ENCODE assay signal across 23 cellular contexts in the genomic region with DNA sequence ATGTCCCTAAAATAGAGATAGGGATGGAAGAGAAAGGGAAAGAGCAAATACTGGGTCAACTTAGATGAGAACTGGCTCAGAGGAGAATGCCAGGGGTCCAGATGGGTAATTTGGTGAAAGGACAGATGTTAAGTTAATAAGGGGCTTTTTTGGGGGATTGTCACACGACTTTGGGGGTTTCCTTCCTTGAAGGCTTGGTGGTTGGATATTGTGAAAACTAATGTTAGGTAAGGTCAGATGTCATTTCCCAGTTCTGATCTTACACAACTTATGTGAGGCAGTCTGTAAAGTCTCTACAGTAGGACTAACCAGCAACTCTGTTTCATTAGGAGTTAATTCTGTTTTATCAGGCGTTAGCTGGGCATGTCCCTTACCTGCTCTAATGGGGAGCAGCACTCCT.
"Had no signal": no experiment of that assay in that cellular context is flagged by ENCODE, and none has a peak within 500 bp of the region (broad histone marks: within the 10 kb centered on the region; RNA-seq: fewer than 3 reads in every experiment).

No MANE protein-coding gene starts in this region.

- H3K36me3 Mint-ChIP-seq: naive thymus-derived CD8-positive, alpha-beta T cell; stimulated activated memory B cell treated with anti-CD40 and anti-IgM and Interleukin-4, amounts not matched to agents 10 μg/mL and 1 μg/mL and 100 μg/mL, for 72 hours had no signal

- H3K4me3 Mint-ChIP-seq: endodermal cell; naive thymus-derived CD8-positive, alpha-beta T cell; nephron progenitor cell; stimulated activated memory B cell treated with anti-CD40 and anti-IgM and Interleukin-4, amounts not matched to agents 10 μg/mL and 1 μg/mL and 100 μg/mL, for 72 hours had no signal

- H3K4me1 Mint-ChIP-seq: endodermal cell; naive thymus-derived CD8-positive, alpha-beta T cell; nephron progenitor cell; stimulated activated memory B cell treated with anti-CD40 and anti-IgM and Interleukin-4, amounts not matched to agents 10 μg/mL and 1 μg/mL and 100 μg/mL, for 72 hours had no signal

- H3K27ac Mint-ChIP-seq: endodermal cell; naive thymus-derived CD8-positive, alpha-beta T cell; nephron progenitor cell; stimulated activated memory B cell treated with anti-CD40 and anti-IgM and Interleukin-4, amounts not matched to agents 10 μg/mL and 1 μg/mL and 100 μg/mL, for 72 hours had no signal

- ATAC-seq: esophagus mucosa; gastrocnemius medialis; left ventricle myocardium superior; lower lobe of right lung; naive thymus-derived CD8-positive, alpha-beta T cell; sciatic nerve; stimulated activated memory B cell treated with anti-CD40 and anti-IgM and Interleukin-4, amounts not matched to agents 10 μg/mL and 1 μg/mL and 100 μg/mL, for 72 hours; stimulated activated naive CD8-positive, alpha-beta T cell treated with anti-CD3 and anti-CD28 coated beads, Interleukin-15, Interleukin-2, amounts not matched to agents 100 U/mL and 50 U/mL, for 24 hours had no signal

- H3K27me3 Mint-ChIP-seq: stimulated activated memory B cell treated with anti-CD40 and anti-IgM and Interleukin-4, amounts not matched to agents 10 μg/mL and 1 μg/mL and 100 μg/mL, for 72 hours had no signal

- H3K4me3 ChIP-seq: gastrocnemius medialis, lower lobe of right lung, prostate gland, right atrium auricular region, smooth muscle cell, suprapubic skin, transverse colon, vagina had no signal

- DNase-seq: effector CD8-positive, alpha-beta T cell; endodermal cell; foreskin fibroblast; gastrocnemius medialis; head of caudate nucleus; left ventricle myocardium superior; lower lobe of right lung; naive thymus-derived CD8-positive, alpha-beta T cell; nephron progenitor cell; nucleus accumbens; stimulated activated CD4-positive, alpha-beta T cell treated with anti-CD3 and anti-CD28 coated beads, Interleukin-12 subunit alpha, Interleukin-12 subunit beta, amount 100 ng/mL, for 4 hours; stimulated activated CD4-positive, alpha-beta T cell treated with anti-CD3 and anti-CD28 coated beads, Interleukin-1b, Interleukin-23, amount 100 ng/mL, for 48 hours; stimulated activated CD4-positive, alpha-beta T cell treated with anti-CD3 and anti-CD28 coated beads, Interleukin-4, amount 100 ng/mL, for 24 hours; stimulated activated naive CD8-positive, alpha-beta T cell treated with anti-CD3 and anti-CD28 coated beads, Interleukin-15, Interleukin-2, amounts not matched to agents 100 U/mL and 50 U/mL, for 24 hours; transverse colon had no signal
